In the genomic region with DNA sequence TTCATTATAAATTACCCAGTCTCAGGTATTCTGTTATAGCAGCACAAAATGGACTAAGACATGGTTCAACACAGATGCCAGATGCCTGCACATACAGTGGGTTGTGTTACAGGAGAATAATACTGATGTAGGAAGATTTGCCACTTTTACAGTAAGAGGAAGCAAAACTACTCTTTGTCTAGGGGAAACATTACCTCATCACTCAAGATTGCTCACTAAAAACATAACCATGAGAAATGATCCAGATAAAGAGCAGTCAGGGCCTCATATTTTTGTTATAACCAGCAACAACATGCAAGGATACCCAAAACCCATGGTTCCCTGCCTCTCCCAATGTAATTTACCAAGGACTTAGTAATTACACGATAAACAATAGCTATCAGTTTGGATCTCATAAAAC, we compare ENCODE assay signal across 9 cellular contexts. TPM values are rescaled to one million over a fixed set of nuclear protein-coding genes. Genes with fewer than 3 reads are reported as not detected.
DNase-seq lines count a peak whose midpoint lies in the region; ATAC-seq and TF ChIP-seq lines count a peak whose summit lies in the region.
"Had no signal": no experiment of that assay in that cellular context is flagged by ENCODE, and none has a peak within 500 bp of the region (broad histone marks: within the 10 kb centered on the region; RNA-seq: fewer than 3 reads in every experiment).

No MANE protein-coding gene starts in this region.

- no peaks in the 10 kb centered on the region for H3K4me1 Mint-ChIP-seq in stimulated activated effector memory CD8-positive, alpha-beta T cell treated with anti-CD3 and anti-CD28 coated beads, Interleukin-12 subunit alpha, Interleukin-12 subunit beta, amount 100 ng/mL, for 72 hours

- TF ChIP-seq CTCF in esophagus muscularis mucosa (IDR thresholded peaks at IDR 0.05) (no peak), transverse colon (IDR thresholded peaks at IDR 0.05) (no peak), PC-9 (conservative IDR thresholded peaks at IDR 0.05) (no peak)

- H3K4me3 ChIP-seq in esophagus muscularis mucosa (no peak overlapping the region), transverse colon (no peak overlapping the region), PC-9 (no peak overlapping the region)

- no peak overlapping the region for H3K27ac Mint-ChIP-seq in stimulated activated effector memory CD8-positive, alpha-beta T cell treated with anti-CD3 and anti-CD28 coated beads, Interleukin-12 subunit alpha, Interleukin-12 subunit beta, amount 100 ng/mL, for 72 hours

- no peaks in the 10 kb centered on the region for H4K20me1 ChIP-seq in PC-9 (ENCODE audit: insufficient read depth)

- no TSS peak for BruUV-seq in PC-9 (replicated peaks; lab: Mats Ljungman, UMichigan)

- intact Hi-C loops in esophagus muscularis mucosa (cut with DNase I) (no loop called here), transverse colon (cut with DNase I; ENCODE audit: low total_unique reads) (no loop called here), PC-9 (cut with micrococcal nuclease; ENCODE audit: unreplicated experiment) (no loop called here)

- H2AFZ ChIP-seq in PC-9, result no peak overlapping the region

- H3K27me3 ChIP-seq in esophagus muscularis mucosa (no peaks in the 10 kb centered on the region), transverse colon (no peaks in the 10 kb centered on the region), PC-9 (ENCODE audit: insufficient read depth, low read depth) (peaks cover 27% of the 10 kb centered on the region; the same call in 1 of the 2 replicates)

- H3K79me2 ChIP-seq in PC-9 (ENCODE audit: low read depth), result no peaks in the 10 kb centered on the region

- POLR2A ChIA-PET in PC-9 (lab: Charles Lee; ENCODE audit: unreplicated experiment), result no interaction called here

- TF ChIP-seq POLR2A in esophagus muscularis mucosa (IDR thresholded peaks at IDR 0.05; ENCODE audit: low read depth), result no peak
- TF ChIP-seq POLR2A in transverse colon (IDR thresholded peaks at IDR 0.05), result no peak

- ATAC-seq in HG03469 (IDR thresholded peaks at IDR 0.05; ENCODE audit: unreplicated experiment), result peak; percentile 83
- no peak for ATAC-seq in activated CD4-positive, CD25-positive, alpha-beta regulatory T cell treated with anti-CD3 and anti-CD28 coated beads, Interleukin-2, amount 50 U/mL, for 24 hours
- ATAC-seq in stimulated activated effector memory CD8-positive, alpha-beta T cell treated with anti-CD3 and anti-CD28 coated beads, Interleukin-12 subunit alpha, Interleukin-12 subunit beta, amount 100 ng/mL, for 72 hours, result no peak

- H3K9me3 Mint-ChIP-seq in stimulated activated effector memory CD8-positive, alpha-beta T cell treated with anti-CD3 and anti-CD28 coated beads, Interleukin-12 subunit alpha, Interleukin-12 subunit beta, amount 100 ng/mL, for 72 hours, result no peaks in the 10 kb centered on the region

- H3F3A ChIP-seq in PC-9 (ENCODE audit: insufficient read depth, low read depth), result no peaks in the 10 kb centered on the region

- peak; percentile 8 for DNase-seq in NCI-H446 treated with DMSO at 0.1 percent for 48 hours (lab: John Stamatoyannopoulos, UW)
- no peak for DNase-seq in NCI-H446 (lab: John Stamatoyannopoulos, UW)
- DNase-seq in esophagus muscularis mucosa (ENCODE audit: extremely low spot score), result no peak
- DNase-seq in transverse colon, result no peak
- DNase-seq in stimulated activated effector memory CD8-positive, alpha-beta T cell treated with anti-CD3 and anti-CD28 coated beads, Interleukin-12 subunit alpha, Interleukin-12 subunit beta, amount 100 ng/mL, for 72 hours (ENCODE audit: low spot score in 2 of 2), result no peak
- DNase-seq in PC-9, result no peak
- DNase-seq: activated CD4-positive, CD25-positive, alpha-beta regulatory T cell had no signal

- peaks cover 53 to 81% (median 79%) of the 10 kb centered on the region in 4 donors for H3K4me1 ChIP-seq in esophagus muscularis mucosa
- H3K4me1 ChIP-seq in transverse colon, result peaks cover 0 to 38% (median 16%) of the 10 kb centered on the region in 4 donors
- no peaks in the 10 kb centered on the region for H3K4me1 ChIP-seq in PC-9 (replicated peaks; ENCODE audit: insufficient read depth)

- H3K36me3 ChIP-seq in esophagus muscularis mucosa (no peaks in the 10 kb centered on the region), transverse colon (no peaks in the 10 kb centered on the region), PC-9 (ENCODE audit: low read depth) (no peaks in the 10 kb centered on the region)

- 95% methylated on average over 1 of the region's 1 CpG for WGBS in esophagus muscularis mucosa
- WGBS in transverse colon (ENCODE audit: low coverage in 1 of 2), 2 donors, result 76 to 83% methylated on average over 1 of the region's 1 CpG

- H3K36me3 Mint-ChIP-seq in stimulated activated effector memory CD8-positive, alpha-beta T cell treated with anti-CD3 and anti-CD28 coated beads, Interleukin-12 subunit alpha, Interleukin-12 subunit beta, amount 100 ng/mL, for 72 hours, result no peaks in the 10 kb centered on the region

- H3K27ac ChIP-seq in esophagus muscularis mucosa (replicated peaks in 1 of 4) (peak overlapping the region; percentile 71 to 84 (median 79)), transverse colon (peak overlapping the region; percentile 42 to 72 (median 69)), PC-9 (no peak overlapping the region)

- H3K9me3 ChIP-seq in esophagus muscularis mucosa (no peaks in the 10 kb centered on the region), transverse colon (no peaks in the 10 kb centered on the region), PC-9 (ENCODE audit: insufficient read depth, low read depth) (no peaks in the 10 kb centered on the region)

- CTCF ChIA-PET in PC-9 (lab: Charles Lee), result interaction anchor here (1.2 kb wide), 1 partner anchor 97 kb away, joined by 10 read pairs; no protein-coding TSS in a partner anchor

- no peak overlapping the region for H3K4me2 ChIP-seq in PC-9

- H3K4me3 Mint-ChIP-seq in stimulated activated effector memory CD8-positive, alpha-beta T cell treated with anti-CD3 and anti-CD28 coated beads, Interleukin-12 subunit alpha, Interleukin-12 subunit beta, amount 100 ng/mL, for 72 hours, result no peak overlapping the region

- in situ Hi-C loops in transverse colon (cut with MboI; ENCODE audit: low pct_ligation_motif_present in 1 of 4, low pct_unique_long_range_greater_than_20kb in 1 of 4, low sequenced_read_pairs in 3 of 4), result no loop called here

- no peak for TF ChIP-seq EP300 in esophagus muscularis mucosa (IDR thresholded peaks at IDR 0.05)
- no peak for TF ChIP-seq EP300 in transverse colon (IDR thresholded peaks at IDR 0.05; ENCODE audit: low read depth)

- no peaks in the 10 kb centered on the region; the same call in 1 of the 2 replicates for H3K9me2 ChIP-seq in PC-9 (ENCODE audit: insufficient read depth)

RNA-seq across cellular contexts. Expression of gene DPYSL3, which starts 28.0 kb away (rescaled TPM):
- 100 to 1,000 TPM; 295 to 449 (median 378) TPM for total RNA-seq in esophagus muscularis mucosa
- 100 to 1,000 TPM in 1 of 4 donors, 10 to 100 TPM in 3; 27.6 to 107 (median 31.4) TPM for total RNA-seq in transverse colon
- total RNA-seq in PC-9 (2021), result 0.40 and 1.3 TPM in 2 replicates

Comparison
In these comparisons a context has a peak if more than half of its experiments do, and no peak if none do; other contexts are left out.
1. RNA of gene DPYSL3, which starts 28.0 kb away (total RNA-seq): 295 to 449 TPM in esophagus muscularis mucosa and 27.6 to 107 TPM in transverse colon; 0.40 to 1.3 TPM in PC-9; every median in the first group is over 10 times any median in the second.